Comparison of ENCODE assay signal across 22 cellular contexts in genomic region chr15:101542306-101543025, GRCh38. TPM values are rescaled to one million over a fixed set of nuclear protein-coding genes. Genes with fewer than 3 reads are reported as not detected.
DNase-seq lines count a peak whose midpoint lies in the region; ATAC-seq and TF ChIP-seq lines count a peak whose summit lies in the region.
"Had no signal": no experiment of that assay in that cellular context is flagged by ENCODE, and none has a peak within 500 bp of the region (broad histone marks: within the 10 kb centered on the region; RNA-seq: fewer than 3 reads in every experiment).

No MANE protein-coding gene starts in this region.

- peaks cover 15% of the 10 kb centered on the region for H3K27me3 Mint-ChIP-seq in activated CD8-positive, alpha-beta memory T cell treated with anti-CD3 and anti-CD28 coated beads, Interleukin-2, amount 10 ng/mL, durations not matched to agents 7 days and 5 days
- H3K27me3 Mint-ChIP-seq in type B pancreatic cell, result peaks cover 8% of the 10 kb centered on the region

- no peaks in the 10 kb centered on the region for H3K36me3 Mint-ChIP-seq in activated CD8-positive, alpha-beta memory T cell treated with anti-CD3 and anti-CD28 coated beads, Interleukin-2, amount 10 ng/mL, durations not matched to agents 7 days and 5 days
- no peaks in the 10 kb centered on the region for H3K36me3 Mint-ChIP-seq in type B pancreatic cell
- H3K36me3 Mint-ChIP-seq: activated naive CD8-positive, alpha-beta T cell treated with anti-CD3 and anti-CD28 coated beads, Interleukin-2, amount 10 ng/mL, durations not matched to agents 7 days and 5 days; brain had no signal

- ATAC-seq in activated CD8-positive, alpha-beta memory T cell treated with anti-CD3 and anti-CD28 coated beads, Interleukin-2, amount 10 ng/mL, durations not matched to agents 7 days and 5 days, result peak; percentile 34
- ATAC-seq in RWPE2 (ENCODE audit: low read depth), result peak; percentile 20; the same call in 2 of the 3 replicates
- peak; percentile 19 for ATAC-seq in left lung
- ATAC-seq in thoracic aorta (ENCODE audit: insufficient number of reproducible peaks, low FRiP score, low read depth), result no peak
- ATAC-seq: lower lobe of right lung had no signal

- H3K27me3 ChIP-seq in RWPE2 (ENCODE audit: insufficient read depth, poor library complexity, severe bottlenecking), result peaks cover 30% of the 10 kb centered on the region
- H3K27me3 ChIP-seq in left lung, result peaks cover 0 to 16% of the 10 kb centered on the region in 2 donors
- no peaks in the 10 kb centered on the region for H3K27me3 ChIP-seq in thoracic aorta (replicated peaks; ENCODE audit: insufficient read depth)
- H3K27me3 ChIP-seq: BLaER1 treated with 17β-estradiol and CSF1 and Interleukin-3, amounts not matched to agents 10 nM and 100 nM had no signal

- H3K4me1 Mint-ChIP-seq in activated CD8-positive, alpha-beta memory T cell treated with anti-CD3 and anti-CD28 coated beads, Interleukin-2, amount 10 ng/mL, durations not matched to agents 7 days and 5 days, result no peaks in the 10 kb centered on the region
- H3K4me1 Mint-ChIP-seq in type B pancreatic cell (ENCODE audit: unreplicated experiment), result peaks cover 5% of the 10 kb centered on the region
- H3K4me1 Mint-ChIP-seq: brain had no signal

- H3K9me3 Mint-ChIP-seq in activated CD8-positive, alpha-beta memory T cell treated with anti-CD3 and anti-CD28 coated beads, Interleukin-2, amount 10 ng/mL, durations not matched to agents 7 days and 5 days (ENCODE audit: low read depth), result no peaks in the 10 kb centered on the region
- no peaks in the 10 kb centered on the region for H3K9me3 Mint-ChIP-seq in type B pancreatic cell
- H3K9me3 Mint-ChIP-seq: activated naive CD8-positive, alpha-beta T cell treated with anti-CD3 and anti-CD28 coated beads, Interleukin-2, amount 10 ng/mL, durations not matched to agents 7 days and 5 days had no signal

- DNase-seq in activated CD8-positive, alpha-beta memory T cell treated with anti-CD3 and anti-CD28 coated beads, Interleukin-2, amount 10 ng/mL, durations not matched to agents 7 days and 5 days, result no peak
- DNase-seq in activated CD8-positive, alpha-beta memory T cell treated with anti-CD3 and anti-CD28 coated beads, Interleukin-2, amount 50 U/mL, for 48 hours, result no peak
- peak; percentile 94 for DNase-seq in RWPE2 (ENCODE audit: low spot score)
- no peak for DNase-seq in left lung
- peak; percentile 33 for DNase-seq in thoracic aorta (ENCODE audit: low spot score)
- DNase-seq in NCI-H524 (lab: John Stamatoyannopoulos, UW), result no peak
- no peak for DNase-seq in activated CD4-positive, alpha-beta T cell treated with anti-CD3 and anti-CD28 coated beads for 48 hours
- DNase-seq in type B pancreatic cell (ENCODE audit: extremely low spot score, unreplicated experiment), result no peak
- DNase-seq: activated CD4-positive, CD25-positive, alpha-beta regulatory T cell treated with anti-CD3 and anti-CD28 coated beads, Interleukin-2, amount 50 U/mL, for 72 hours; activated naive CD8-positive, alpha-beta T cell treated with anti-CD3 and anti-CD28 coated beads, Interleukin-2, amount 10 ng/mL, durations not matched to agents 7 days and 5 days; Calu3; cortex of kidney; GOT3; KBM-7; lower lobe of right lung; MV-4-11; NCI-H187 treated with DMSO at 0.1 percent for 48 hours; NCI-H226; T1000 had no signal

- H3K9me3 ChIP-seq in RWPE2 (ENCODE audit: severe bottlenecking), result peaks cover under 1% of the 10 kb centered on the region
- no peaks in the 10 kb centered on the region for H3K9me3 ChIP-seq in left lung
- H3K9me3 ChIP-seq in thoracic aorta, result no peaks in the 10 kb centered on the region
- H3K9me3 ChIP-seq: BLaER1 treated with 17β-estradiol and CSF1 and Interleukin-3, amounts not matched to agents 10 nM and 100 nM; lower lobe of right lung; neutrophil had no signal

- no peak overlapping the region for H3K4me3 ChIP-seq in RWPE2 (ENCODE audit: severe bottlenecking)
- no peak overlapping the region for H3K4me3 ChIP-seq in left lung
- H3K4me3 ChIP-seq in thoracic aorta, result no peak overlapping the region
- H3K4me3 ChIP-seq: BLaER1 treated with 17β-estradiol and CSF1 and Interleukin-3, amounts not matched to agents 10 nM and 100 nM; lower lobe of right lung had no signal

- H3K27ac Mint-ChIP-seq in activated CD8-positive, alpha-beta memory T cell treated with anti-CD3 and anti-CD28 coated beads, Interleukin-2, amount 10 ng/mL, durations not matched to agents 7 days and 5 days, result no peak overlapping the region
- no peak overlapping the region for H3K27ac Mint-ChIP-seq in type B pancreatic cell
- H3K27ac Mint-ChIP-seq: activated naive CD8-positive, alpha-beta T cell treated with anti-CD3 and anti-CD28 coated beads, Interleukin-2, amount 10 ng/mL, durations not matched to agents 7 days and 5 days; brain had no signal

- no peak for TF ChIP-seq CTCF in RWPE2 (IDR thresholded peaks at IDR 0.05; ENCODE audit: poor library complexity, severe bottlenecking)
- no peak for TF ChIP-seq CTCF in left lung (IDR thresholded peaks at IDR 0.05)
- no peak for TF ChIP-seq CTCF in thoracic aorta (IDR thresholded peaks at IDR 0.05)
- no peak for TF ChIP-seq CTCF in type B pancreatic cell (conservative IDR thresholded peaks at IDR 0.05)

- H3K36me3 ChIP-seq in RWPE2 (ENCODE audit: low read depth), result no peaks in the 10 kb centered on the region
- no peaks in the 10 kb centered on the region for H3K36me3 ChIP-seq in left lung
- H3K36me3 ChIP-seq in thoracic aorta, result no peaks in the 10 kb centered on the region
- H3K36me3 ChIP-seq: BLaER1 treated with 17β-estradiol and CSF1 and Interleukin-3, amounts not matched to agents 10 nM and 100 nM; lower lobe of right lung; neutrophil had no signal

- no peaks in the 10 kb centered on the region for H3K4me1 ChIP-seq in RWPE2 (ENCODE audit: insufficient read depth, poor library complexity, severe bottlenecking)
- no peaks in the 10 kb centered on the region for H3K4me1 ChIP-seq in left lung
- H3K4me1 ChIP-seq in thoracic aorta (ENCODE audit: control insufficient read depth in 1 of 2, low read depth in 2 of 2), result no peaks in the 10 kb centered on the region
- H3K4me1 ChIP-seq: lower lobe of right lung had no signal

- CTCF ChIA-PET in activated CD8-positive, alpha-beta memory T cell treated with anti-CD3 and anti-CD28 coated beads, Interleukin-2, amount 10 ng/mL, durations not matched to agents 7 days and 5 days (lab: Charles Lee), result no interaction called here

- H3K4me3 Mint-ChIP-seq in activated CD8-positive, alpha-beta memory T cell treated with anti-CD3 and anti-CD28 coated beads, Interleukin-2, amount 10 ng/mL, durations not matched to agents 7 days and 5 days, result no peak overlapping the region
- no peak overlapping the region for H3K4me3 Mint-ChIP-seq in type B pancreatic cell
- H3K4me3 Mint-ChIP-seq: activated naive CD8-positive, alpha-beta T cell treated with anti-CD3 and anti-CD28 coated beads, Interleukin-2, amount 10 ng/mL, durations not matched to agents 7 days and 5 days; brain had no signal

- intact Hi-C loops in left lung (cut with DNase I), result no loop called here

- H3K27ac ChIP-seq in RWPE2 (ENCODE audit: poor library complexity, severe bottlenecking) (no peak overlapping the region), left lung (no peak overlapping the region), thoracic aorta (no peak overlapping the region)
- H3K27ac ChIP-seq: BLaER1 treated with 17β-estradiol and CSF1 and Interleukin-3, amounts not matched to agents 10 nM and 100 nM; lower lobe of right lung; neutrophil had no signal

RNA-seq across cellular contexts. Expression of gene PCSK6, which starts 53.0 kb away (rescaled TPM):
- 1 to 10 TPM in 1 of 2 experiments, under 1 TPM in 1; 0.44 to 1.5 TPM for total RNA-seq in activated CD8-positive, alpha-beta memory T cell treated with anti-CD3 and anti-CD28 coated beads, Interleukin-2, amount 10 ng/mL, durations not matched to agents 7 days and 5 days
- total RNA-seq in left lung (1 to 10 TPM; 7.7 to 7.8 TPM), thoracic aorta (1 to 10 TPM; 5.1 to 8.8 TPM), type B pancreatic cell (ENCODE audit: low replicate concordance) (5.4 and 6.5 TPM in 2 replicates)

Comparison
In these comparisons a context has a peak if more than half of its experiments do, and no peak if none do; other contexts are left out.
1. DNase-seq: peak in RWPE2 (single experiment) and thoracic aorta (single experiment); none in activated CD8-positive, alpha-beta memory T cell treated with anti-CD3 and anti-CD28 coated beads, Interleukin-2, amount 10 ng/mL, durations not matched to agents 7 days and 5 days (single experiment), activated CD8-positive, alpha-beta memory T cell treated with anti-CD3 and anti-CD28 coated beads, Interleukin-2, amount 50 U/mL, for 48 hours (single experiment), left lung (0 of 2), NCI-H524 (0 of 2), activated CD4-positive, alpha-beta T cell treated with anti-CD3 and anti-CD28 coated beads for 48 hours (single experiment) and type B pancreatic cell (single experiment).